ENCODE assay signal across 12 cellular contexts in genomic region chr6:8080338-8081151, GRCh38. TPM values are rescaled to one million over a fixed set of nuclear protein-coding genes. Genes with fewer than 3 reads are reported as not detected.
DNase-seq lines count a peak whose midpoint lies in the region; FAIRE-seq and TF ChIP-seq lines count a peak whose summit lies in the region.
"Had no signal": no experiment of that assay in that cellular context is flagged by ENCODE, and none has a peak within 500 bp of the region (broad histone marks: within the 10 kb centered on the region; RNA-seq: fewer than 3 reads in every experiment).

No MANE protein-coding gene starts in this region.

- H3K27ac Mint-ChIP-seq in endothelial cell (ENCODE audit: unreplicated experiment), result no peak overlapping the region
- H3K27ac Mint-ChIP-seq: memory B cell had no signal

- TF ChIP-seq CTCF in endothelial cell (IDR thresholded peaks at IDR 0.05; ENCODE audit: unreplicated experiment), result no peak

- peaks cover 22% of the 10 kb centered on the region for H3K4me1 Mint-ChIP-seq in endothelial cell (ENCODE audit: unreplicated experiment)

- DNase-seq in GM12892 (ENCODE audit: insufficient read length) (no peak), RCC 7860 (ENCODE audit: low spot score) (peak; percentile 38), fibroblast of gingiva (ENCODE audit: low read depth) (peak; percentile 61), renal cortical epithelial cell (ENCODE audit: low read depth) (peak; percentile 93), endothelial cell (ENCODE audit: low spot score) (no peak), NCI-H748 treated with DMSO at 0.1 percent for 48 hours (lab: John Stamatoyannopoulos, UW) (no peak), activated gamma-delta T cell treated with Interleukin-2 at 50 U/mL for 16 hours (no peak)
- no peak for DNase-seq in stimulated activated CD4-positive, alpha-beta T cell treated with anti-CD3 and anti-CD28 coated beads, Interleukin-4, amount 100 ng/mL, for 1 hour
- DNase-seq: activated naive CD4-positive, alpha-beta T cell; NCI-H524; stimulated activated CD4-positive, alpha-beta T cell treated with anti-CD3 and anti-CD28 coated beads, Interleukin-12 subunit alpha, Interleukin-12 subunit beta, amount 100 ng/mL, for 4 hours had no signal

- TF ChIP-seq POLR2A in GM12892 (IDR thresholded peaks at IDR 0.05; ENCODE audit: low read depth, low read length), result no peak

- H3K36me3 Mint-ChIP-seq in endothelial cell (ENCODE audit: low read depth, unreplicated experiment), result no peaks in the 10 kb centered on the region

- no peaks in the 10 kb centered on the region for H3K27me3 Mint-ChIP-seq in endothelial cell (ENCODE audit: unreplicated experiment)
- H3K27me3 Mint-ChIP-seq: memory B cell had no signal

- FAIRE-seq in GM12892 (lab: Jason Lieb, UNC) (peak; percentile 36), RCC 7860 (lab: Jason Lieb, UNC) (peak; percentile 85)

- no peak overlapping the region for H3K4me3 Mint-ChIP-seq in endothelial cell (ENCODE audit: unreplicated experiment)
- H3K4me3 Mint-ChIP-seq: memory B cell had no signal

- no peaks in the 10 kb centered on the region for H3K9me3 Mint-ChIP-seq in endothelial cell (ENCODE audit: unreplicated experiment)
- H3K9me3 Mint-ChIP-seq: memory B cell had no signal

RNA-seq across cellular contexts. Expression of gene BLOC1S5, which starts 16.4 kb away (rescaled TPM):
- polyA plus RNA-seq in GM12892 (2012; ENCODE audit: missing spikeins), result 11.5 TPM
- total RNA-seq in renal cortical epithelial cell (23.8 and 41.3 TPM in 2 replicates), endothelial cell (ENCODE audit: unreplicated experiment) (13.2 TPM)

RNA-seq across cellular contexts. Expression of gene EEF1E1, which starts 21.8 kb away (rescaled TPM):
- polyA plus RNA-seq in GM12892 (2012; ENCODE audit: missing spikeins), result 73.4 TPM
- total RNA-seq in renal cortical epithelial cell (96.9 and 124 TPM in 2 replicates), endothelial cell (ENCODE audit: unreplicated experiment) (14.0 TPM)

Comparison
In these comparisons a context has a peak if more than half of its experiments do, and no peak if none do; other contexts are left out.
1. DNase-seq: peak in RCC 7860 (single experiment), fibroblast of gingiva (single experiment) and renal cortical epithelial cell (single experiment); none in GM12892 (single experiment), stimulated activated CD4-positive, alpha-beta T cell treated with anti-CD3 and anti-CD28 coated beads, Interleukin-4, amount 100 ng/mL, for 1 hour (single experiment), endothelial cell (single experiment), NCI-H748 treated with DMSO at 0.1 percent for 48 hours (single experiment) and activated gamma-delta T cell treated with Interleukin-2 at 50 U/mL for 16 hours (single experiment).